In genomic region chr2:38945372-38945771, GRCh38 we compare ENCODE assay signal across 22 cellular contexts.
"Had no signal": no experiment of that assay in that cellular context is flagged by ENCODE, and none has a peak within 500 bp of the region (broad histone marks: within the 10 kb centered on the region; RNA-seq: fewer than 3 reads in every experiment).

No MANE protein-coding gene starts in this region.

- H3K4me1 Mint-ChIP-seq: activated naive CD4-positive, alpha-beta T cell treated with anti-CD3 and anti-CD28 coated beads, Interleukin-2, amount 10 ng/mL, durations not matched to agents 7 days and 5 days; central memory CD8-positive, alpha-beta T cell; naive B cell had no signal

- H3K9me3 ChIP-seq: ascending aorta, colonic mucosa, left lung, neutrophil, sigmoid colon, suprapubic skin, upper lobe of left lung had no signal

- H3K36me3 Mint-ChIP-seq: activated naive CD4-positive, alpha-beta T cell treated with anti-CD3 and anti-CD28 coated beads, Interleukin-2, amount 10 ng/mL, durations not matched to agents 7 days and 5 days; naive B cell had no signal

- H3K27me3 ChIP-seq: ascending aorta, colonic mucosa, left lung, neutrophil, sigmoid colon, suprapubic skin, upper lobe of left lung had no signal

- H3K9me3 Mint-ChIP-seq: activated naive CD4-positive, alpha-beta T cell treated with anti-CD3 and anti-CD28 coated beads, Interleukin-2, amount 10 ng/mL, durations not matched to agents 7 days and 5 days; central memory CD8-positive, alpha-beta T cell; naive B cell had no signal

- ATAC-seq: left lung had no signal

- H3K79me2 ChIP-seq: parathyroid adenoma had no signal

- H3K4me1 ChIP-seq: ascending aorta, colonic mucosa, parathyroid adenoma, sigmoid colon, suprapubic skin, upper lobe of left lung had no signal

- H3K4me3 ChIP-seq: ascending aorta, colonic mucosa, left lung, sigmoid colon, suprapubic skin, upper lobe of left lung had no signal

- DNase-seq: activated CD4-positive, alpha-beta T cell treated with anti-CD3 and anti-CD28 coated beads for 48 hours; activated CD4-positive, CD25-positive, alpha-beta regulatory T cell; activated CD8-positive, alpha-beta memory T cell treated with anti-CD3 and anti-CD28 coated beads, Interleukin-2, amount 50 U/mL, for 48 hours; activated effector memory CD4-positive, alpha-beta T cell treated with Interleukin-2 at 50 U/mL for 16 hours; activated naive CD4-positive, alpha-beta T cell treated with anti-CD3 and anti-CD28 coated beads, Interleukin-2, amount 10 ng/mL, durations not matched to agents 7 days and 5 days; activated T-cell treated with anti-CD3 and anti-CD28 coated beads, Interleukin-2, amount 50 U/mL, for 48 hours; colonic mucosa; foreskin melanocyte; hypothalamus; left lung; naive B cell; sigmoid colon; stimulated activated CD8-positive, alpha-beta memory T cell treated with anti-CD3 and anti-CD28 coated beads, Interleukin-4, amount 100 ng/mL, for 48 hours; stimulated activated naive CD8-positive, alpha-beta T cell treated with anti-CD3 and anti-CD28 coated beads, Interleukin-15, Interleukin-2, amounts not matched to agents 100 U/mL and 50 U/mL, for 24 hours; T-helper 1 cell; T-helper 9 cell; upper lobe of left lung had no signal

- H3K36me3 ChIP-seq: ascending aorta, colonic mucosa, left lung, neutrophil, sigmoid colon, suprapubic skin, upper lobe of left lung had no signal

- H2AFZ ChIP-seq: parathyroid adenoma had no signal

- H3K4me3 Mint-ChIP-seq: activated naive CD4-positive, alpha-beta T cell treated with anti-CD3 and anti-CD28 coated beads, Interleukin-2, amount 10 ng/mL, durations not matched to agents 7 days and 5 days; central memory CD8-positive, alpha-beta T cell; naive B cell had no signal

- H3K27ac ChIP-seq: ascending aorta, colonic mucosa, left lung, neutrophil, parathyroid adenoma, sigmoid colon, suprapubic skin, upper lobe of left lung had no signal

- H3K27ac Mint-ChIP-seq: activated naive CD4-positive, alpha-beta T cell treated with anti-CD3 and anti-CD28 coated beads, Interleukin-2, amount 10 ng/mL, durations not matched to agents 7 days and 5 days had no signal

- H3K9ac ChIP-seq: parathyroid adenoma had no signal
